In the genomic region with DNA sequence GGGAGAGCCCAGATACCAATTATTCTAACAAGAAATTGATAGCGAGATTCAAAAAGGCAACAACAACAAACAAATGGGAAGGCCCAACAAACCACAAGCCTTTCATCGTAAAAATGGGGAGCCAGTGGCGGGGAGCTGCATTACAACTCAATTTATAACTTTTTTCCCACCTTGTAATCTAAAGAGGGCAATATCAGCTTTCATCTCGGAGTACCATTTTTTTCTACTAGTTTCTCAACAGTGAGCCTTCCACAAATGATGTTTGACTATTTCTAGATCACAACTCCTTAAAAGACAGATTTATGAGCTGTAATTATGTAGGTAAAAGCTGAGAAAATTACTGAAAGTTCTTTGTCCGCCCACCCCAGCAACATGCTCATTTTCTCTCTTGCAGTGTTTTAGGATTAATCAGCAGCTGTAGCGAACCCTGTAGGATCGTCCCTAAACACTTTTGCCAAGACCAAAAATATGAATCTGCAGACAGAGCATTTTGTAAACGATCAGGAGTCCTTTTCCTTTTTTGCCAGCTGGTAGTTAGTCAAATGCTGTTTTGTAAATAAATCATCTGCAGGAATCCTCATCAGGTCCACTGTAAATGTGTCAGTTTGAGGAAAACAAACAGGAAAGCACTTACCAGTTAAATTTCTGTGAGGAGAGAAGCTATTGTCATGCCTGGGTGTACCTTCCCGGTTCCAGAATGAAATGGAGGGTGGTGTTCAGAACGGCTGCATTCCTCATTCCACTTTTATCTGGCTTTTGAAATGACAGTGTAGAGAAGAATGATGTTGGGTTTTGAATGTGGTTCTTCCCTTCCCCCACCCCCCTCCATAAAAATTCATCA, we compare ENCODE assay signal across 13 cellular contexts. TPM values are rescaled to one million over a fixed set of nuclear protein-coding genes. Genes with fewer than 3 reads are reported as not detected.
DNase-seq lines count a peak whose midpoint lies in the region; ATAC-seq and TF ChIP-seq lines count a peak whose summit lies in the region.
"Had no signal": no experiment of that assay in that cellular context is flagged by ENCODE, and none has a peak within 500 bp of the region (broad histone marks: within the 10 kb centered on the region; RNA-seq: fewer than 3 reads in every experiment).

No MANE protein-coding gene starts in this region.

- H3K36me3 Mint-ChIP-seq in WTC11 = no peaks in the 10 kb centered on the region
- H3K36me3 Mint-ChIP-seq: CD8-positive, alpha-beta memory T cell had no signal

- TF ChIP-seq CTCF in heart left ventricle (IDR thresholded peaks at IDR 0.05) = no peak
- no peak for TF ChIP-seq CTCF in right atrium auricular region (IDR thresholded peaks at IDR 0.05)
- TF ChIP-seq CTCF in WTC11 (IDR thresholded peaks at IDR 0.05) = no peak

- H3K36me3 ChIP-seq in heart left ventricle (no peaks in the 10 kb centered on the region), right atrium auricular region (no peaks in the 10 kb centered on the region)

- DNase-seq in heart left ventricle (no peak), right atrium auricular region (ENCODE audit: low spot score) (no peak), WTC11 (ENCODE audit: low spot score) (no peak), iris pigment epithelial cell (ENCODE audit: low read depth) (peak; percentile 54), foreskin melanocyte (no peak)
- DNase-seq in stimulated activated CD4-positive, alpha-beta T cell treated with anti-CD3 and anti-CD28 coated beads, Interleukin-15, amount 100 ng/mL, for 24 hours = no peak
- DNase-seq: activated CD4-positive, alpha-beta T cell treated with anti-CD3 and anti-CD28 coated beads for 48 hours; CD8-positive, alpha-beta memory T cell; KG1; stimulated activated CD4-positive, alpha-beta T cell treated with anti-CD3 and anti-CD28 coated beads, Interleukin-2, amount 100 ng/mL, for 24 hours had no signal

- H3K27ac ChIP-seq in heart left ventricle (peak overlapping the region in 3 of 12 donors; percentile 9 to 28 (median 22)), right atrium auricular region (peak overlapping the region in 1 of 2 donors; percentile 29)

- no peak for TF ChIP-seq POLR2A in heart left ventricle (IDR thresholded peaks at IDR 0.05)

- ATAC-seq in heart left ventricle = peak in 1 of 4 donors; percentile 57
- peak; percentile 46 for ATAC-seq in WTC11
- ATAC-seq in HG03342 (IDR thresholded peaks at IDR 0.05; ENCODE audit: unreplicated experiment) = no peak
- no peak for ATAC-seq in HG03457 (IDR thresholded peaks at IDR 0.05; ENCODE audit: unreplicated experiment)
- ATAC-seq: esophagus mucosa had no signal

- H3K27ac Mint-ChIP-seq in WTC11 = peak overlapping the region; percentile 93

- H3K27me3 ChIP-seq in heart left ventricle (peaks cover 0 to 9% (median 0%) of the 10 kb centered on the region in 9 donors), right atrium auricular region (no peaks in the 10 kb centered on the region)

- POLR2A ChIA-PET in WTC11 (lab: Charles Lee) = interaction anchor here (0.6 to 0.7 kb wide), 3 partner anchors 141 to 749 kb away, joined by 4 to 8 read pairs (median 4); no protein-coding TSS in a partner anchor

- H3K4me3 ChIP-seq in heart left ventricle (peak overlapping the region in 8 of 12 donors; percentile 7 to 46 (median 32)), right atrium auricular region (peak overlapping the region in 1 of 2 donors; percentile 26)

- H3K4me3 Mint-ChIP-seq in WTC11 = peak overlapping the region; percentile 41
- H3K4me3 Mint-ChIP-seq: CD8-positive, alpha-beta memory T cell had no signal

- H3K27me3 Mint-ChIP-seq in WTC11 (ENCODE audit: low read depth) = no peaks in the 10 kb centered on the region

- H3K9me3 Mint-ChIP-seq in WTC11 = no peaks in the 10 kb centered on the region
- H3K9me3 Mint-ChIP-seq: CD8-positive, alpha-beta memory T cell had no signal

- H3K4me1 Mint-ChIP-seq in WTC11 = peaks cover 50% of the 10 kb centered on the region

- intact Hi-C loops in heart left ventricle (cut with DNase I) = no loop called here

- H3K9me3 ChIP-seq in heart left ventricle = no peaks in the 10 kb centered on the region
- H3K9me3 ChIP-seq in right atrium auricular region = no peaks in the 10 kb centered on the region

- H3K4me1 ChIP-seq in heart left ventricle = peaks cover 0 to 5% (median 0%) of the 10 kb centered on the region in 12 donors
- H3K4me1 ChIP-seq in right atrium auricular region = no peaks in the 10 kb centered on the region

- WGBS in heart left ventricle, 4 donors = 28 to 40% (median 31%) methylated on average over 10 of the region's 10 CpGs

- CTCF ChIA-PET in WTC11 (lab: Charles Lee) = interaction anchor here (0.9 to 1.5 kb wide), 3 partner anchors 9 to 208 kb away, joined by 3 to 8 read pairs (median 5); no protein-coding TSS in a partner anchor

TF ChIP-seq in WTC11, 78 proteins besides CTCF, POLR2A, EP300 and RAD21:
- TF ChIP-seq PRRX2 (CRISPR knock-in tag; IDR thresholded peaks at IDR 0.05) = no peak
- TF ChIP-seq ZBTB21 (CRISPR knock-in tag; IDR thresholded peaks at IDR 0.05; ENCODE audit: borderline replicate concordance) = no peak
- TF ChIP-seq CREM (CRISPR knock-in tag; IDR thresholded peaks at IDR 0.05) = no peak
- no peak for TF ChIP-seq KAT7 (CRISPR knock-in tag; IDR thresholded peaks at IDR 0.05; ENCODE audit: borderline replicate concordance)
- TF ChIP-seq ESRRA (CRISPR knock-in tag; IDR thresholded peaks at IDR 0.05; ENCODE audit: borderline replicate concordance) = no peak
- TF ChIP-seq, protein P1, sequence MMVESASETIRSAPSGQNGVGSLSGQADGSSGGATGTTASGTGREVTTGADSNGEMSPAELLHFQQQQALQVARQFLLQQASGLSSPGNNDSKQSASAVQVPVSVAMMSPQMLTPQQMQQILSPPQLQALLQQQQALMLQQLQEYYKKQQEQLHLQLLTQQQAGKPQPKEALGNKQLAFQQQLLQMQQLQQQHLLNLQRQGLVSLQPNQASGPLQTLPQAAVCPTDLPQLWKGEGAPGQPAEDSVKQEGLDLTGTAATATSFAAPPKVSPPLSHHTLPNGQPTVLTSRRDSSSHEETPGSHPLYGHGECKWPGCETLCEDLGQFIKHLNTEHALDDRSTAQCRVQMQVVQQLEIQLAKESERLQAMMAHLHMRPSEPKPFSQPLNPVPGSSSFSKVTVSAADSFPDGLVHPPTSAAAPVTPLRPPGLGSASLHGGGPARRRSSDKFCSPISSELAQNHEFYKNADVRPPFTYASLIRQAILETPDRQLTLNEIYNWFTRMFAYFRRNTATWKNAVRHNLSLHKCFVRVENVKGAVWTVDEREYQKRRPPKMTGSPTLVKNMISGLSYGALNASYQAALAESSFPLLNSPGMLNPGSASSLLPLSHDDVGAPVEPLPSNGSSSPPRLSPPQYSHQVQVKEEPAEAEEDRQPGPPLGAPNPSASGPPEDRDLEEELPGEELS (CRISPR knock-in tag; IDR thresholded peaks at IDR 0.05) = no peak
- TF ChIP-seq EMX1 (CRISPR knock-in tag; IDR thresholded peaks at IDR 0.05) = no peak

RNA-seq across cellular contexts. Expression of a gene that starts 53.2 kb away (rescaled TPM):
- 100 to 1,000 TPM; 123 to 326 (median 244) TPM for total RNA-seq in heart left ventricle
- polyA plus RNA-seq in heart left ventricle = 100 to 1,000 TPM; 208 to 820 TPM
- total RNA-seq in right atrium auricular region = 100 to 1,000 TPM; 212 to 254 TPM
- 596 to 611 TPM (median 603 TPM) in 3 replicates for total RNA-seq in WTC11 (2021)

RNA-seq across cellular contexts. Expression of a gene that starts 53.6 kb away (rescaled TPM):
- total RNA-seq in heart left ventricle (100 to 1,000 TPM; 302 to 804 (median 536) TPM), right atrium auricular region (100 to 1,000 TPM; 183 to 388 TPM), WTC11 (2021) (95.6 to 106 TPM (median 98.9 TPM) in 3 replicates)
- polyA plus RNA-seq in heart left ventricle = 100 to 1,000 TPM in 1 of 2 donors, 10 to 100 TPM in 1; 97.0 to 168 TPM
